In genomic region chr13:27450921-27451461, GRCh38 we compare ENCODE assay signal across 8 cellular contexts. TPM values are rescaled to one million over a fixed set of nuclear protein-coding genes. Genes with fewer than 3 reads are reported as not detected.
DNase-seq lines count a peak whose midpoint lies in the region; ATAC-seq and TF ChIP-seq lines count a peak whose summit lies in the region.

No MANE protein-coding gene starts in this region.

- H3K4me3 ChIP-seq in AG09309 (ENCODE audit: control insufficient read depth, low read depth, low read length) (peak overlapping the region; percentile 70), skeletal muscle tissue (ENCODE audit: low read length in 3 of 3) (peak overlapping the region; percentile 90 to 99 (median 98))

- H3K36me3 Mint-ChIP-seq in central memory CD8-positive, alpha-beta T cell (ENCODE audit: insufficient read depth), result peaks cover 28% of the 10 kb centered on the region

- peaks cover 17 to 28% (median 27%) of the 10 kb centered on the region in 3 donors for H3K4me1 ChIP-seq in skeletal muscle tissue (ENCODE audit: control insufficient read depth in 3 of 3, insufficient read depth in 3 of 3, low read length in 3 of 3)

- no peaks in the 10 kb centered on the region for H3K27me3 ChIP-seq in skeletal muscle tissue (ENCODE audit: control insufficient read depth in 3 of 3, insufficient read depth in 3 of 3, low read length in 3 of 3)

- H3K27me3 Mint-ChIP-seq in central memory CD8-positive, alpha-beta T cell, result no peaks in the 10 kb centered on the region

- H3K4me3 Mint-ChIP-seq in central memory CD8-positive, alpha-beta T cell, result peak overlapping the region; percentile 79

- H3K4me1 Mint-ChIP-seq in central memory CD8-positive, alpha-beta T cell, result peaks cover 51% of the 10 kb centered on the region

- peaks cover 0 to 3% (median 0%) of the 10 kb centered on the region in 3 donors for H3K36me3 ChIP-seq in skeletal muscle tissue (ENCODE audit: control insufficient read depth in 3 of 3, insufficient read depth in 3 of 3, low read length in 3 of 3)

- ATAC-seq in HG02970 (IDR thresholded peaks at IDR 0.05; ENCODE audit: low FRiP score, unreplicated experiment), result peak; percentile 2
- ATAC-seq in SK-N-SH treated with all-trans-retinoic acid at 6 μM for 48 hours, result peak; percentile 40
- ATAC-seq in central memory CD8-positive, alpha-beta T cell (replicated peaks; ENCODE audit: extremely low read depth, poor library complexity, severe bottlenecking), result peak; percentile 6
- no peak for ATAC-seq in GM18861 (IDR thresholded peaks at IDR 0.05; ENCODE audit: unreplicated experiment)

- TF ChIP-seq CTCF in AG09309 (IDR thresholded peaks at IDR 0.05; ENCODE audit: control insufficient read depth, insufficient read depth, low read depth, low read length, missing control alignments), result no peak

- no peaks in the 10 kb centered on the region for H3K9me3 ChIP-seq in skeletal muscle tissue (ENCODE audit: control insufficient read depth in 3 of 3, low read length in 3 of 3)

- H3K27ac Mint-ChIP-seq in central memory CD8-positive, alpha-beta T cell (ENCODE audit: low read depth), result peak overlapping the region; percentile 95

- peak overlapping the region; percentile 88 to 99 (median 98) for H3K9ac ChIP-seq in skeletal muscle tissue (ENCODE audit: low read depth in 1 of 3, low read length in 3 of 3)

- DNase-seq in AG09309 (ENCODE audit: low read depth) (no peak), islet precursor cell (peak; percentile 57), HPDE6-E6E7 (ENCODE audit: extremely low spot score) (no peak)
- DNase-seq in central memory CD8-positive, alpha-beta T cell (ENCODE audit: low spot score in 2 of 2), result no peak

- no peaks in the 10 kb centered on the region for H3K9me3 Mint-ChIP-seq in central memory CD8-positive, alpha-beta T cell

- peak overlapping the region; percentile 95 for H3K27ac ChIP-seq in skeletal muscle tissue (ENCODE audit: low read depth, low read length)

TF ChIP-seq in SK-N-SH treated with all-trans-retinoic acid at 6 μM for 48 hours, 23 proteins besides CTCF, POLR2A, EP300 and RAD21:
- no peak for TF ChIP-seq GLIS3 (CRISPR knock-in tag; IDR thresholded peaks at IDR 0.05)
- no peak for TF ChIP-seq ZNF8 (CRISPR knock-in tag; IDR thresholded peaks at IDR 0.05)
- no peak for TF ChIP-seq TCF4 (CRISPR knock-in tag; IDR thresholded peaks at IDR 0.05; ENCODE audit: borderline replicate concordance)
- no peak for TF ChIP-seq ZNF70 (CRISPR knock-in tag; IDR thresholded peaks at IDR 0.05)
- no peak for TF ChIP-seq PATZ1 (CRISPR knock-in tag; IDR thresholded peaks at IDR 0.05; ENCODE audit: borderline replicate concordance)
- no peak for TF ChIP-seq TSHZ2 (CRISPR knock-in tag; IDR thresholded peaks at IDR 0.05)
- TF ChIP-seq PPARA (CRISPR knock-in tag; IDR thresholded peaks at IDR 0.05; ENCODE audit: borderline replicate concordance), result no peak
- TF ChIP-seq CSRNP3 (CRISPR knock-in tag; IDR thresholded peaks at IDR 0.05), result no peak
- no peak for TF ChIP-seq ARNTL (CRISPR knock-in tag; IDR thresholded peaks at IDR 0.05; ENCODE audit: borderline replicate concordance, low read depth)
- TF ChIP-seq BACH2 (CRISPR knock-in tag; IDR thresholded peaks at IDR 0.05; ENCODE audit: borderline replicate concordance), result no peak
- TF ChIP-seq CSDC2 (CRISPR knock-in tag; IDR thresholded peaks at IDR 0.05), result no peak

RNA-seq across cellular contexts. Expression of gene MTIF3, which starts 0.6 kb away (rescaled TPM):
- total RNA-seq in skeletal muscle tissue, result 38.1 TPM

RNA-seq across cellular contexts. Expression of gene GTF3A, which starts 26.6 kb away (rescaled TPM):
- 65.2 TPM for total RNA-seq in skeletal muscle tissue
